ENCODE assay signal across 1 cellular context in the genomic region with DNA sequence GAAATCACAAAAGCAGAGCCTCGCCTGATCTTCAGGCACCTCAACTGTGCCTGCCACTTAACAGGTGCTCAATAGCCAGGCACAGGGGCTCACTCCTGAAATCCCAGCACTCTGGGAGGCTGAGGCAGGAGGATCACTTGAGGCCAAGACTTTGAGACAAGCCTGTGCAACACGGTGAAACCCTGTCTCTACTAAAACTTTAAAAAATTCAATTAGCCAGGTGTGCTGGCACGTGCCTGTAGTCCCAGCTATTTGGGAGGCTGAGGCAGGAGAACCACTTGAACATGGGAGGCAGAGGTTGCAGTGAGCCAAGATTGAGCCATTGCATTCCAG.
TF ChIP-seq lines count a peak whose summit lies in the region.

No MANE protein-coding gene starts in this region.

TF ChIP-seq in A549, 52 proteins besides CTCF, POLR2A, EP300 and RAD21:
- peak; percentile 92 for TF ChIP-seq ZNF302 (CRISPR knock-in tag; IDR thresholded peaks at IDR 0.05)
- peak; percentile 53; the same call in 1 of the 2 replicates for TF ChIP-seq HOXA7 (CRISPR knock-in tag; IDR thresholded peaks at IDR 0.05)
- peak; percentile 82; the same call in 1 of the 2 replicates for TF ChIP-seq HOXB5 (CRISPR knock-in tag; IDR thresholded peaks at IDR 0.05)
- TF ChIP-seq, protein P1, sequence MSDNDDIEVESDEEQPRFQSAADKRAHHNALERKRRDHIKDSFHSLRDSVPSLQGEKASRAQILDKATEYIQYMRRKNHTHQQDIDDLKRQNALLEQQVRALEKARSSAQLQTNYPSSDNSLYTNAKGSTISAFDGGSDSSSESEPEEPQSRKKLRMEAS (IDR thresholded peaks at IDR 0.05) = 0 out of 2 replicates have a peak, but pooled peaks have one; percentile 5
- TF ChIP-seq ZSCAN20 (CRISPR knock-in tag; IDR thresholded peaks at IDR 0.05) = 0 out of 2 replicates have a peak, but pooled peaks have one; percentile 32
- TF ChIP-seq HOXB13 (CRISPR knock-in tag; IDR thresholded peaks at IDR 0.05; ENCODE audit: low read depth) = peak; percentile 70
- TF ChIP-seq E2F6 (IDR thresholded peaks at IDR 0.05; ENCODE audit: borderline replicate concordance, low read depth) = peak; percentile 44; the same call in 1 of the 2 replicates
- TF ChIP-seq TP53 (CRISPR knock-in tag; IDR thresholded peaks at IDR 0.05) = 0 out of 2 replicates have a peak, but pooled peaks have one; percentile 16
- TF ChIP-seq, protein P2, sequence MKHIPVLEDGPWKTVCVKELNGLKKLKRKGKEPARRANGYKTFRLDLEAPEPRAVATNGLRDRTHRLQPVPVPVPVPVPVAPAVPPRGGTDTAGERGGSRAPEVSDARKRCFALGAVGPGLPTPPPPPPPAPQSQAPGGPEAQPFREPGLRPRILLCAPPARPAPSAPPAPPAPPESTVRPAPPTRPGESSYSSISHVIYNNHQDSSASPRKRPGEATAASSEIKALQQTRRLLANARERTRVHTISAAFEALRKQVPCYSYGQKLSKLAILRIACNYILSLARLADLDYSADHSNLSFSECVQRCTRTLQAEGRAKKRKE (CRISPR knock-in tag; IDR thresholded peaks at IDR 0.05; ENCODE audit: low read depth) = 0 out of 2 replicates have a peak, but pooled peaks have one; percentile 27
- peak; percentile 70; the same call in 1 of the 2 replicates for TF ChIP-seq FOXS1 (CRISPR knock-in tag; IDR thresholded peaks at IDR 0.05)
- peak; percentile 87; the same call in 1 of the 2 replicates for TF ChIP-seq EHF (CRISPR knock-in tag; IDR thresholded peaks at IDR 0.05)
- TF ChIP-seq FOSB (CRISPR knock-in tag; IDR thresholded peaks at IDR 0.05) = 0 out of 2 replicates have a peak, but pooled peaks have one; percentile 35
